In the genomic region with DNA sequence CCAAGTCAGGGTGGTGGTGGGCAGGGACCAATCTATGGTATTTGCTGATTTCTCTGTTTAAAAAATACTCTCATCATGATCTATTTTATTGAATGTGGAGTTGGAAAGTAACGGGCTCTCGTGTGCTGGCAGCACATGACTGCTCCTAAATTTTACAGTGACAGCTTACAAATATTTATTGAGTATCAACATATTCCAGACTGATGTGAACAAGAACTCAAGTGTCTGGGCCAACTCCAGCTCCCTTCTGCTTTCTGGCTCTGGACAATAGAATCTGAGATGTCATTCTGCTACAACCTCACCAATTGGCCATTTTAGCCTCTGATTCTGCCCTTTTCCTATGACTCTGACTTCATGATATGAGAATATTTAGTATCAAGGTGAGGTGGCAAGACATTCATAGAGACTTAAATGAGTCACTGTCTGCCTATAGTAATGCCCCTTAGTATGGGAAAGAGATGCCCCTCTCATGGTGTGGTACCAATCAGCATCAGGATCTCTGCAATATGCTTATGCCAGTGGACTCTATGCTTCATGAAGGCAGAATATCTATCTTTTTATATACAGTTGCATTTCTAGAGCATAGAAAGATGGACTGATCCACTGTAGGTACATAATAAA, we compare ENCODE assay signal across 20 cellular contexts.
DNase-seq lines count a peak whose midpoint lies in the region; ATAC-seq and TF ChIP-seq lines count a peak whose summit lies in the region.
"Had no signal": no experiment of that assay in that cellular context is flagged by ENCODE, and none has a peak within 500 bp of the region (broad histone marks: within the 10 kb centered on the region; RNA-seq: fewer than 3 reads in every experiment).

No MANE protein-coding gene starts in this region.

- no peak overlapping the region for H3K4me3 ChIP-seq in epithelial cell of esophagus (ENCODE audit: low read length)
- no peak overlapping the region for H3K4me3 ChIP-seq in smooth muscle cell
- H3K4me3 ChIP-seq: A549, GM12878, K562, PC-9 had no signal

- H2AFZ ChIP-seq in smooth muscle cell (ENCODE audit: low read depth), result no peak overlapping the region
- H2AFZ ChIP-seq: PC-9 had no signal

- H3K4me3 Mint-ChIP-seq in stimulated activated naive CD8-positive, alpha-beta T cell treated with anti-CD3 and anti-CD28 coated beads, Interleukin-15, amount 100 ng/mL, for 72 hours, result no peak overlapping the region
- H3K4me3 Mint-ChIP-seq: CD8-positive, alpha-beta memory T cell had no signal

- H3K27me3 ChIP-seq in smooth muscle cell (ENCODE audit: low read depth), result no peaks in the 10 kb centered on the region

- H3K27ac ChIP-seq in smooth muscle cell (ENCODE audit: low read depth), result peak overlapping the region; percentile 8
- H3K27ac ChIP-seq: A549, PC-9, RWPE1 had no signal

- no peak for DNase-seq in stimulated activated naive CD8-positive, alpha-beta T cell treated with anti-CD3 and anti-CD28 coated beads, Interleukin-15, amount 100 ng/mL, for 72 hours
- DNase-seq in stimulated activated naive CD8-positive, alpha-beta T cell treated with anti-CD3 and anti-CD28 coated beads, Interleukin-15, Interleukin-2, amounts not matched to agents 100 U/mL and 50 U/mL, for 24 hours, result no peak
- DNase-seq in epithelial cell of esophagus (ENCODE audit: low read depth) (peak; percentile 14), smooth muscle cell (lab: John Stamatoyannopoulos, UW; ENCODE audit: unreplicated experiment) (no peak), NCI-H774 (lab: John Stamatoyannopoulos, UW) (no peak)
- no peak for DNase-seq in NK-92 treated with Interleukin-12 subunit alpha and Interleukin-12 subunit beta, amount 100 ng/mL, for 24 hours (lab: John Stamatoyannopoulos, UW)
- DNase-seq: C1 segment of cervical spinal cord; CD8-positive, alpha-beta memory T cell; DMS53; EL; NCI-H1694 treated with DMSO at 0.1 percent for 48 hours; NCI-H2107; NCI-H510A; NCI-H748 treated with DMSO at 0.1 percent for 48 hours; PC-9 had no signal

- no peaks in the 10 kb centered on the region for H3K79me2 ChIP-seq in smooth muscle cell (ENCODE audit: low read depth)

- H4K20me1 ChIP-seq in smooth muscle cell (ENCODE audit: low read depth), result no peaks in the 10 kb centered on the region

- H3K9ac ChIP-seq in smooth muscle cell (ENCODE audit: low read depth), result no peak overlapping the region

- ATAC-seq in stimulated activated naive CD8-positive, alpha-beta T cell treated with anti-CD3 and anti-CD28 coated beads, Interleukin-15, amount 100 ng/mL, for 72 hours, result peak; percentile 50
- ATAC-seq in stimulated activated naive CD8-positive, alpha-beta T cell treated with anti-CD3 and anti-CD28 coated beads, Interleukin-15, Interleukin-2, amounts not matched to agents 100 U/mL and 50 U/mL, for 24 hours, result no peak
- no peak for ATAC-seq in GM18868 (IDR thresholded peaks at IDR 0.05; ENCODE audit: unreplicated experiment)
- ATAC-seq: A549, GM12878, K562 had no signal

- H3K9me3 Mint-ChIP-seq in stimulated activated naive CD8-positive, alpha-beta T cell treated with anti-CD3 and anti-CD28 coated beads, Interleukin-15, amount 100 ng/mL, for 72 hours, result no peaks in the 10 kb centered on the region

- peaks cover 10% of the 10 kb centered on the region for H3K4me1 ChIP-seq in smooth muscle cell (ENCODE audit: low read depth)
- H3K4me1 ChIP-seq: A549 had no signal

- H3F3A ChIP-seq in smooth muscle cell (ENCODE audit: low read depth), result peaks cover 11% of the 10 kb centered on the region

- no peaks in the 10 kb centered on the region for H3K4me1 Mint-ChIP-seq in stimulated activated naive CD8-positive, alpha-beta T cell treated with anti-CD3 and anti-CD28 coated beads, Interleukin-15, amount 100 ng/mL, for 72 hours
- H3K4me1 Mint-ChIP-seq: CD8-positive, alpha-beta memory T cell had no signal

- H3K27ac Mint-ChIP-seq in stimulated activated naive CD8-positive, alpha-beta T cell treated with anti-CD3 and anti-CD28 coated beads, Interleukin-15, amount 100 ng/mL, for 72 hours, result no peak overlapping the region
- H3K27ac Mint-ChIP-seq: CD8-positive, alpha-beta memory T cell had no signal

- peaks cover 6% of the 10 kb centered on the region for H3K27me3 Mint-ChIP-seq in stimulated activated naive CD8-positive, alpha-beta T cell treated with anti-CD3 and anti-CD28 coated beads, Interleukin-15, amount 100 ng/mL, for 72 hours

- H3K9me3 ChIP-seq in smooth muscle cell (replicated peaks; ENCODE audit: low read depth), result no peaks in the 10 kb centered on the region
- H3K9me3 ChIP-seq: A549 had no signal

- no peak for TF ChIP-seq CTCF in epithelial cell of esophagus (IDR thresholded peaks at IDR 0.05; ENCODE audit: insufficient read depth, low read depth, low read length, missing control alignments)
- TF ChIP-seq CTCF in smooth muscle cell (IDR thresholded peaks at IDR 0.05; ENCODE audit: borderline replicate concordance, insufficient read depth, poor library complexity, severe bottlenecking), result no peak

- 54% methylated on average over 2 of the region's 2 CpGs for WGBS in smooth muscle cell (ENCODE audit: low lambda C conversion rate)

- H3K36me3 ChIP-seq in smooth muscle cell (ENCODE audit: low read depth), result no peaks in the 10 kb centered on the region

- peak overlapping the region; percentile 41 for H3K4me2 ChIP-seq in smooth muscle cell
- H3K4me2 ChIP-seq: A549, PC-9 had no signal
